ENCODE assay signal across 9 cellular contexts in genomic region chr1:221987860-221988520, GRCh38.
DNase-seq lines count a peak whose midpoint lies in the region; ATAC-seq, FAIRE-seq and TF ChIP-seq lines count a peak whose summit lies in the region.
"Had no signal": no experiment of that assay in that cellular context is flagged by ENCODE, and none has a peak within 500 bp of the region (broad histone marks: within the 10 kb centered on the region; RNA-seq: fewer than 3 reads in every experiment).

No MANE protein-coding gene starts in this region.

- in situ Hi-C loops in K562 (cut with MboI) = no loop called here

- H3K27ac ChIP-seq in K562 (ENCODE audit: extremely low read depth, low read depth, low read length) = peak overlapping the region; percentile 65; the same call in 2 of the 3 replicates
- H3K27ac ChIP-seq in naive thymus-derived CD4-positive, alpha-beta T cell (ENCODE audit: low read depth, low read length) = no peak overlapping the region
- H3K27ac ChIP-seq: neutrophil had no signal

- peaks cover 0 to 15% (median 4%) of the 10 kb centered on the region in 7 donors for H3K4me1 Mint-ChIP-seq in naive thymus-derived CD4-positive, alpha-beta T cell

- peak; percentile 36 for DNase-seq in DMS53 treated with DMSO at 0.1 percent for 48 hours (lab: John Stamatoyannopoulos, UW; ENCODE audit: unreplicated experiment)
- DNase-seq in MV-4-11 (lab: John Stamatoyannopoulos, UW) = peak; percentile 49
- peak; percentile 70 to 82 (median 74) for DNase-seq in K562 (ENCODE audit: extremely low read depth in 1 of 4, low spot score in 3 of 4)
- no peak for DNase-seq in naive thymus-derived CD4-positive, alpha-beta T cell
- DNase-seq in mucosa of descending colon = no peak
- DNase-seq in activated naive CD4-positive, alpha-beta T cell (lab: John Stamatoyannopoulos, UW) = no peak
- DNase-seq: activated CD4-positive, alpha-beta T cell treated with anti-CD3 and anti-CD28 coated beads for 4 hours had no signal

- BruUV-seq in K562 (replicated peaks; lab: Mats Ljungman, UMichigan) = no TSS peak

- no peaks in the 10 kb centered on the region for H4K20me1 ChIP-seq in K562 (replicated peaks; ENCODE audit: control insufficient read depth, insufficient read depth, low read length)

- peaks cover 0 to 12% (median 0%) of the 10 kb centered on the region in 5 donors for H3K36me3 Mint-ChIP-seq in naive thymus-derived CD4-positive, alpha-beta T cell

- H3K9ac ChIP-seq in K562 (ENCODE audit: insufficient read depth in 1 of 2, low read depth in 2 of 2, low read length in 2 of 2) = no peak overlapping the region

- H3K27me3 ChIP-seq in K562 (ENCODE audit: control insufficient read depth in 2 of 2, insufficient read depth in 2 of 2, low read length in 2 of 2) = no peaks in the 10 kb centered on the region
- H3K27me3 ChIP-seq in naive thymus-derived CD4-positive, alpha-beta T cell (ENCODE audit: control insufficient read depth in 2 of 2, insufficient read depth in 2 of 2, low read length in 2 of 2) = no peaks in the 10 kb centered on the region
- H3K27me3 ChIP-seq: neutrophil had no signal

- peak; percentile 79; the same call in 1 of the 2 replicates for TF ChIP-seq EP300 in K562 (IDR thresholded peaks at IDR 0.05; ENCODE audit: low read length)

- FAIRE-seq in K562 (lab: Jason Lieb, UNC) = peak; percentile 80

- H3K36me3 ChIP-seq in K562 (ENCODE audit: control insufficient read depth, insufficient read depth, low read length) (no peaks in the 10 kb centered on the region), mucosa of descending colon (ENCODE audit: low read depth) (no peaks in the 10 kb centered on the region)
- H3K36me3 ChIP-seq in naive thymus-derived CD4-positive, alpha-beta T cell (ENCODE audit: control insufficient read depth in 2 of 3, insufficient read depth in 3 of 3, low read length in 3 of 3) = no peaks in the 10 kb centered on the region
- H3K36me3 ChIP-seq: neutrophil had no signal

- intact Hi-C loops in K562 (cut with micrococcal nuclease) = no loop called here
- intact Hi-C loops in naive thymus-derived CD4-positive, alpha-beta T cell (cut with micrococcal nuclease) = no loop called here
- intact Hi-C loops in mucosa of descending colon (cut with DNase I, micrococcal nuclease) = no loop called here

- no peak overlapping the region for H3K27ac Mint-ChIP-seq in naive thymus-derived CD4-positive, alpha-beta T cell

- H3K9me1 ChIP-seq in K562 (ENCODE audit: control insufficient read depth, insufficient read depth, low read length) = no peaks in the 10 kb centered on the region

- POLR2A ChIA-PET in K562 (lab: Yijun Ruan, JAX) = no interaction called here
- POLR2A ChIA-PET in naive thymus-derived CD4-positive, alpha-beta T cell (lab: Charles Lee) = no interaction called here

- no peak for TF ChIP-seq POLR2A in K562 (conservative IDR thresholded peaks at IDR 0.05)

- H3K9me3 ChIP-seq in K562 (replicated peaks; ENCODE audit: control insufficient read depth, insufficient read depth, low read depth, low read length) = no peaks in the 10 kb centered on the region
- no peaks in the 10 kb centered on the region for H3K9me3 ChIP-seq in naive thymus-derived CD4-positive, alpha-beta T cell (ENCODE audit: control insufficient read depth in 2 of 3, low read length in 3 of 3)
- H3K9me3 ChIP-seq in mucosa of descending colon = no peaks in the 10 kb centered on the region
- H3K9me3 ChIP-seq: neutrophil had no signal

- peak in 1 of 2 experiments; percentile 1; a peak in 1 of 4 replicates for TF ChIP-seq RAD21 in K562 (CRISPR knock-in tag; conservative IDR thresholded peaks at IDR 0.05 in 1 of 2, IDR thresholded peaks at IDR 0.05 in 1 of 2)

- peaks cover 0 to 12% (median 0%) of the 10 kb centered on the region in 11 donors for H3K9me3 Mint-ChIP-seq in naive thymus-derived CD4-positive, alpha-beta T cell

- peaks cover 0 to 20% of the 10 kb centered on the region in 2 experiments; a peak in 2 of 5 replicates for H3K4me1 ChIP-seq in K562 (replicated peaks in 1 of 2; ENCODE audit: control insufficient read depth in 2 of 2, insufficient read depth in 2 of 2, low read length in 2 of 2)
- H3K4me1 ChIP-seq in naive thymus-derived CD4-positive, alpha-beta T cell (ENCODE audit: control insufficient read depth in 2 of 2, insufficient read depth in 2 of 2, low read length in 2 of 2) = no peaks in the 10 kb centered on the region
- no peaks in the 10 kb centered on the region for H3K4me1 ChIP-seq in mucosa of descending colon (ENCODE audit: low read depth)

- H3K4me2 ChIP-seq in K562 (ENCODE audit: insufficient read depth, low read length) = no peak overlapping the region

- H3K27me3 Mint-ChIP-seq in naive thymus-derived CD4-positive, alpha-beta T cell = peaks cover 6 to 9% (median 7%) of the 10 kb centered on the region in 5 donors

- H3K4me3 Mint-ChIP-seq in naive thymus-derived CD4-positive, alpha-beta T cell = no peak overlapping the region

- no peak for TF ChIP-seq CTCF in K562 (IDR thresholded peaks at IDR 0.05 in 2 of 3, conservative IDR thresholded peaks at IDR 0.05 in 1 of 3; ENCODE audit: insufficient read depth in 2 of 3, low read depth in 1 of 3, low read length in 3 of 3)
- no peak for TF ChIP-seq CTCF in mucosa of descending colon (IDR thresholded peaks at IDR 0.05)

- peak; percentile 93 for ATAC-seq in K562
- ATAC-seq in naive thymus-derived CD4-positive, alpha-beta T cell = peak; percentile 69
- ATAC-seq in mucosa of descending colon = no peak
- ATAC-seq in GM18502 (IDR thresholded peaks at IDR 0.05; ENCODE audit: poor library complexity, unreplicated experiment) = no peak

- CTCF ChIA-PET in K562 (lab: Yijun Ruan, JAX; ENCODE audit: low intra/inter-chr PET ratio) = no interaction called here
- CTCF ChIA-PET in naive thymus-derived CD4-positive, alpha-beta T cell (lab: Charles Lee) = interaction anchor here (0.7 kb wide), 2 partner anchors 316 to 1192 kb away, joined by 3 read pairs; no protein-coding TSS in a partner anchor

- H3K4me3 ChIP-seq in K562 (no peak overlapping the region), mucosa of descending colon (no peak overlapping the region)
- H3K4me3 ChIP-seq in naive thymus-derived CD4-positive, alpha-beta T cell (ENCODE audit: low read length) = no peak overlapping the region

- H2AFZ ChIP-seq in K562 (ENCODE audit: low read depth, low read length) = no peak overlapping the region

- WGBS in K562 (ENCODE audit: insufficient coverage, low coverage, missing lambda C conversion rate) = 3% methylated on average over 6 of the region's 6 CpGs

- no peaks in the 10 kb centered on the region for H3K79me2 ChIP-seq in K562 (ENCODE audit: control insufficient read depth, insufficient read depth, low read length)

TF ChIP-seq in K562, 482 proteins besides CTCF, POLR2A, EP300 and RAD21 (continues in another document):
- no peak for TF ChIP-seq TRIM25 (IDR thresholded peaks at IDR 0.05; ENCODE audit: borderline replicate concordance)
- TF ChIP-seq BRD9 (IDR thresholded peaks at IDR 0.05; ENCODE audit: low read depth, partially characterized antibody) = no peak
- no peak for TF ChIP-seq HDAC8 (tag; IDR thresholded peaks at IDR 0.05)
- TF ChIP-seq USF1 (CRISPR knock-in tag; IDR thresholded peaks at IDR 0.05) = no peak
- no peak for TF ChIP-seq CBX2 (IDR thresholded peaks at IDR 0.05; ENCODE audit: insufficient read depth, low read length, poor library complexity, severe bottlenecking)
- TF ChIP-seq ZNF12 (CRISPR knock-in tag; IDR thresholded peaks at IDR 0.05) = no peak
- no peak for TF ChIP-seq KDM4B (IDR thresholded peaks at IDR 0.05; ENCODE audit: borderline replicate concordance in 2 of 2, low read depth in 1 of 2)

Comparison
In these comparisons a context has a peak if more than half of its experiments do, and no peak if none do; other contexts are left out.
1. DNase-seq: peak in DMS53 treated with DMSO at 0.1 percent for 48 hours (single experiment), MV-4-11 (single experiment) and K562 (4 of 4); none in naive thymus-derived CD4-positive, alpha-beta T cell (0 of 9), mucosa of descending colon (0 of 3) and activated naive CD4-positive, alpha-beta T cell (0 of 4).
2. ATAC-seq: peak in K562 (single experiment) and naive thymus-derived CD4-positive, alpha-beta T cell (single experiment); none in mucosa of descending colon (single experiment) and GM18502 (single experiment).